Comparison of ENCODE assay signal across 7 cellular contexts in the genomic region with DNA sequence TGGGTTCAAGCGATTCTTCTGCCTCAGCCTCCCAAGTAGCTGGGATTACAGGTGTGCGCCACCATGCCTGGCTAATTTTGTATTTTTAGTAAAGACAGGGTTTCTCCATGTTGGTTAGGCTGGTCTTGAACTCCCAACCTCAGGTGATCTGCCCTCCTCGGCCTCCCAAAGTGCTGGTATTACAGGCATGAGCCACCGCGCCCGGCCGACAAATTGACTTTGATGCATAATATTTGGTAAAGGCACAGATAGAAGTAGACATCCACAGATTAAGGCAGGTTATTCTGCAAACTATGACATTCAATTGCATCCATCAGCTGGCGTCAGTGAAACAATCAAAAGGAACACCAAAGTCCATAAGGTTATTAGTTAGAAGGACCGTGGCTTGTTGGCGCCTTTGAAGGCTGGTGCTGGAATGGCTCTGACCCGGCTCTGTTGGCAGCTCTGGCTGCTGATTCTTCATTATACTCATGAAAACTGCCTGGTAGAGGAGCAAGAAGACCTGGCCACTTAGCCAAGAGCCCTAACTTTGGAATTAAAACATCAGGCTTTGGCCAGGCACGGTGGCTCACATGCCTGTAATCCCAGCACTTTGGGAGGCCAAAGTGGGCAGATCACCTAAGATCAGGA.
DNase-seq lines count a peak whose midpoint lies in the region; FAIRE-seq and TF ChIP-seq lines count a peak whose summit lies in the region.
"Not testable (repeated sequence)": the region's sequence is repeated elsewhere in the genome, so short reads cannot be mapped to it uniquely, and the experiment has no call there.

No MANE protein-coding gene starts in this region.

- CTCF ChIA-PET in endothelial cell of umbilical vein (lab: Charles Lee), result not testable (repeated sequence)

- H3K36me3 Mint-ChIP-seq in osteocyte (ENCODE audit: unreplicated experiment), result not testable (repeated sequence)

- not testable (repeated sequence) for H3K27ac Mint-ChIP-seq in osteocyte (ENCODE audit: unreplicated experiment)

- H3K9me1 ChIP-seq in endothelial cell of umbilical vein (replicated peaks; ENCODE audit: control insufficient read depth, extremely low read depth, insufficient read depth, low read length), result not testable (repeated sequence)

- WGBS in tibial nerve, 2 donors, result 82 to 88% methylated on average over 12 of the region's 12 CpGs

- H3K79me2 ChIP-seq in endothelial cell of umbilical vein (ENCODE audit: control insufficient read depth, insufficient read depth, low read length), result not testable (repeated sequence)

- not testable (repeated sequence) for H3K9ac ChIP-seq in endothelial cell of umbilical vein (replicated peaks; ENCODE audit: extremely low read depth, insufficient read depth, low read length)

- intact Hi-C loops in endothelial cell of umbilical vein (cut with micrococcal nuclease), result not testable (repeated sequence)

- not testable (repeated sequence) for H3K4me1 Mint-ChIP-seq in osteocyte (ENCODE audit: unreplicated experiment)

- not testable (repeated sequence) for H3K27me3 Mint-ChIP-seq in osteocyte (ENCODE audit: unreplicated experiment)

- H3K4me2 ChIP-seq in endothelial cell of umbilical vein (ENCODE audit: insufficient read depth, low read length), result not testable (repeated sequence)

- dilution Hi-C loops in endothelial cell of umbilical vein (cut with MboI; ENCODE audit: extremely low pct_ligation_motif_present, low sequenced_read_pairs), result not testable (repeated sequence)

- DNase-seq in endothelial cell of umbilical vein (ENCODE audit: low read depth, low spot score); tibial nerve (ENCODE audit: low spot score in 2 of 2): not testable (repeated sequence)
- DNase-seq in osteocyte (ENCODE audit: extremely low spot score, unreplicated experiment) (peak; percentile 60), superior temporal gyrus (ENCODE audit: extremely low spot score) (peak; percentile 23)

- H3K36me3 ChIP-seq in endothelial cell of umbilical vein (ENCODE audit: control insufficient read depth in 2 of 2, extremely low read depth in 1 of 2, insufficient read depth in 2 of 2, low read length in 2 of 2); tibial nerve: not testable (repeated sequence)

- H2AFZ ChIP-seq in endothelial cell of umbilical vein (ENCODE audit: low read depth, low read length), result not testable (repeated sequence)

- TF ChIP-seq POLR2A in endothelial cell of umbilical vein (IDR thresholded peaks at IDR 0.05; ENCODE audit: low read depth, low read length); tibial nerve (IDR thresholded peaks at IDR 0.05): not testable (repeated sequence)

- H3K27me3 ChIP-seq in endothelial cell of umbilical vein (ENCODE audit: control insufficient read depth in 2 of 2, insufficient read depth in 2 of 2, low read length in 2 of 2); layer of hippocampus (ENCODE audit: control insufficient read depth, insufficient read depth, low read length); tibial nerve: not testable (repeated sequence)

- not testable (repeated sequence) for H4K20me1 ChIP-seq in endothelial cell of umbilical vein (replicated peaks; ENCODE audit: control insufficient read depth, extremely low read depth, insufficient read depth, low read length)

- not testable (repeated sequence) for H3K9me3 Mint-ChIP-seq in osteocyte (ENCODE audit: unreplicated experiment)

- TF ChIP-seq EP300 in tibial nerve (IDR thresholded peaks at IDR 0.05), result not testable (repeated sequence)

- H3K9me3 ChIP-seq in endothelial cell of umbilical vein (replicated peaks; ENCODE audit: control insufficient read depth, insufficient read depth, low read length); tibial nerve: not testable (repeated sequence)

- peak overlapping the region; percentile 99 for H3K27ac ChIP-seq in angular gyrus (ENCODE audit: low read depth, low read length)
- H3K27ac ChIP-seq in cingulate gyrus (ENCODE audit: low read depth, low read length), result peak overlapping the region; percentile 99
- not testable (repeated sequence) for H3K27ac ChIP-seq in endothelial cell of umbilical vein (ENCODE audit: insufficient read depth, low read depth, low read length)
- H3K27ac ChIP-seq in layer of hippocampus (ENCODE audit: low read depth, low read length), result peak overlapping the region; percentile 97
- peak overlapping the region in 3 of 4 donors; percentile 55 to 87 (median 80) for H3K27ac ChIP-seq in tibial nerve

- peak; percentile 42 for FAIRE-seq in endothelial cell of umbilical vein (lab: Jason Lieb, UNC)

- not testable (repeated sequence) for BruUV-seq in endothelial cell of umbilical vein (replicated peaks; lab: Mats Ljungman, UMichigan)

- POLR2A ChIA-PET in endothelial cell of umbilical vein (lab: Charles Lee), result not testable (repeated sequence)

- H3K4me3 ChIP-seq in endothelial cell of umbilical vein (replicated peaks in 1 of 3; ENCODE audit: insufficient read depth in 1 of 3, low read depth in 1 of 3, low read length in 3 of 3); tibial nerve: not testable (repeated sequence)

- TF ChIP-seq CTCF in endothelial cell of umbilical vein (IDR thresholded peaks at IDR 0.05; ENCODE audit: extremely low read depth in 1 of 2, insufficient read depth in 1 of 2, low read depth in 1 of 2, low read length in 2 of 2); osteocyte (IDR thresholded peaks at IDR 0.05); tibial nerve (IDR thresholded peaks at IDR 0.05): not testable (repeated sequence)

- not testable (repeated sequence) for H3K4me3 Mint-ChIP-seq in osteocyte (ENCODE audit: unreplicated experiment)

- H3K4me1 ChIP-seq in endothelial cell of umbilical vein (ENCODE audit: control insufficient read depth, extremely low read depth, insufficient read depth, low read length), result not testable (repeated sequence)
- H3K4me1 ChIP-seq in tibial nerve, result peaks cover 0 to 47% (median 2%) of the 10 kb centered on the region in 4 donors
